ENCODE assay signal across 24 cellular contexts in genomic region chr1:153778051-153778823, GRCh38. TPM values are rescaled to one million over a fixed set of nuclear protein-coding genes. Genes with fewer than 3 reads are reported as not detected.
DNase-seq lines count a peak whose midpoint lies in the region; ATAC-seq and TF ChIP-seq lines count a peak whose summit lies in the region.
"Had no signal": no experiment of that assay in that cellular context is flagged by ENCODE, and none has a peak within 500 bp of the region (broad histone marks: within the 10 kb centered on the region; RNA-seq: fewer than 3 reads in every experiment).

No MANE protein-coding gene starts in this region.

- in situ Hi-C loops in KBM-7 (cut with MboI; ENCODE audit: low pct_unique_long_range_greater_than_20kb, low sequenced_read_pairs): loop anchor here (10.0 kb wide), 1 partner anchor 273 kb away; no protein-coding TSS in a partner anchor

- no peaks in the 10 kb centered on the region for H3K36me3 Mint-ChIP-seq in natural killer cell
- H3K36me3 Mint-ChIP-seq in activated naive CD4-positive, alpha-beta T cell treated with anti-CD3 and anti-CD28 coated beads, Interleukin-2, amount 50 U/mL, for 72 hours: no peaks in the 10 kb centered on the region
- H3K36me3 Mint-ChIP-seq: activated naive CD8-positive, alpha-beta T cell; naive B cell had no signal

- no peaks in the 10 kb centered on the region for H3K9me3 Mint-ChIP-seq in natural killer cell
- H3K9me3 Mint-ChIP-seq in activated naive CD4-positive, alpha-beta T cell treated with anti-CD3 and anti-CD28 coated beads, Interleukin-2, amount 50 U/mL, for 72 hours: no peaks in the 10 kb centered on the region
- H3K9me3 Mint-ChIP-seq: activated T-cell treated with anti-CD3 and anti-CD28 coated beads, Interleukin-2, amount 50 U/mL, for 72 hours; IgD-negative memory B cell; naive B cell had no signal

- DNase-seq in coronary artery (ENCODE audit: low spot score) (no peak), natural killer cell (no peak), KBM-7 (no peak)
- no peak for DNase-seq in activated naive CD4-positive, alpha-beta T cell treated with anti-CD3 and anti-CD28 coated beads, Interleukin-2, amount 50 U/mL, for 72 hours (ENCODE audit: low spot score in 2 of 2)
- DNase-seq: activated CD8-positive, alpha-beta memory T cell treated with anti-CD3 and anti-CD28 coated beads for 24 hours; activated T-cell treated with anti-CD3 and anti-CD28 coated beads, Interleukin-2, amount 50 U/mL, for 72 hours; esophagus squamous epithelium; glutamatergic neuron; naive B cell; NCI-H187 treated with DMSO at 0.1 percent for 48 hours; NCI-H446 treated with DMSO at 0.1 percent for 48 hours; psoas muscle; Right ventricle myocardium superior; stimulated activated naive CD4-positive, alpha-beta T cell; T-helper 17 cell; WERI-Rb-1 had no signal

- peaks cover 41 to 64% of the 10 kb centered on the region in 2 donors for H3K4me1 Mint-ChIP-seq in natural killer cell

- H3K9me3 ChIP-seq in HEK293 (ENCODE audit: control insufficient read depth, insufficient read depth, low read depth, low read length) (no peaks in the 10 kb centered on the region), subcutaneous abdominal adipose tissue (ENCODE audit: control insufficient read depth in 5 of 5, low read length in 5 of 5) (no peaks in the 10 kb centered on the region)
- H3K9me3 ChIP-seq: esophagus squamous epithelium, HAP-1, psoas muscle had no signal

- H3K4me1 ChIP-seq in HEK293 (ENCODE audit: control insufficient read depth, insufficient read depth, low read length) (peaks cover 8% of the 10 kb centered on the region), subcutaneous abdominal adipose tissue (ENCODE audit: control insufficient read depth in 5 of 5, insufficient read depth in 5 of 5, low read length in 5 of 5) (peaks cover 22 to 78% (median 74%) of the 10 kb centered on the region in 5 donors)

- TF ChIP-seq CTCF in HEK293 (tag by site-specific recombination; IDR thresholded peaks at IDR 0.05): no peak
- TF ChIP-seq CTCF in coronary artery (IDR thresholded peaks at IDR 0.05): no peak
- no peak for TF ChIP-seq CTCF in natural killer cell (IDR thresholded peaks at IDR 0.05)

- intact Hi-C loops in natural killer cell (cut with micrococcal nuclease): loop anchor here (5.0 to 10.0 kb wide), 2 partner anchors 51 to 103 kb away; partner anchors contain the start of genes ILF2, INTS3 and NPR1

- H3K4me3 ChIP-seq in HEK293 (ENCODE audit: low read depth, low read length) (no peak overlapping the region), coronary artery (peak overlapping the region; percentile 96), subcutaneous abdominal adipose tissue (ENCODE audit: low read depth in 1 of 5, low read length in 5 of 5) (peak overlapping the region in 3 of 5 donors; percentile 22 to 85 (median 29))
- H3K4me3 ChIP-seq: HAP-1, psoas muscle had no signal

- CTCF ChIA-PET in HEK293 (lab: Yijun Ruan, JAX): no interaction called here

- no peak overlapping the region for H3K27ac ChIP-seq in HEK293 (ENCODE audit: extremely low read depth, low read depth, low read length)
- peak overlapping the region; percentile 50 to 98 for H3K27ac ChIP-seq in coronary artery
- peak overlapping the region; percentile 10 for H3K27ac ChIP-seq in subcutaneous abdominal adipose tissue (ENCODE audit: low read depth, low read length)
- H3K27ac ChIP-seq: esophagus squamous epithelium, HL-60, psoas muscle, WERI-Rb-1 had no signal

- ATAC-seq in natural killer cell (no peak), GM19467 (IDR thresholded peaks at IDR 0.05; ENCODE audit: unreplicated experiment) (no peak), GM18867 (IDR thresholded peaks at IDR 0.05; ENCODE audit: unreplicated experiment) (no peak)
- ATAC-seq in activated naive CD4-positive, alpha-beta T cell treated with anti-CD3 and anti-CD28 coated beads, Interleukin-2, amount 50 U/mL, for 72 hours: no peak
- ATAC-seq: activated T-cell treated with anti-CD3 and anti-CD28 coated beads, Interleukin-2, amount 50 U/mL, for 72 hours; T-helper 17 cell had no signal

- POLR2A ChIA-PET in HEK293 (lab: Yijun Ruan, JAX): no interaction called here

- no peak overlapping the region for H3K4me3 Mint-ChIP-seq in natural killer cell
- H3K4me3 Mint-ChIP-seq: activated naive CD8-positive, alpha-beta T cell; activated T-cell treated with anti-CD3 and anti-CD28 coated beads, Interleukin-2, amount 50 U/mL, for 72 hours had no signal

- peak overlapping the region; percentile 92 for H3K27ac Mint-ChIP-seq in natural killer cell
- H3K27ac Mint-ChIP-seq in activated naive CD4-positive, alpha-beta T cell treated with anti-CD3 and anti-CD28 coated beads, Interleukin-2, amount 50 U/mL, for 72 hours: no peak overlapping the region
- H3K27ac Mint-ChIP-seq: activated naive CD8-positive, alpha-beta T cell; activated T-cell treated with anti-CD3 and anti-CD28 coated beads, Interleukin-2, amount 50 U/mL, for 72 hours had no signal

- H3K27me3 Mint-ChIP-seq in natural killer cell (ENCODE audit: low read depth in 2 of 2): no peaks in the 10 kb centered on the region
- H3K27me3 Mint-ChIP-seq: activated naive CD8-positive, alpha-beta T cell; IgD-negative memory B cell; naive B cell; T-helper 17 cell had no signal

- H3K27me3 ChIP-seq in subcutaneous abdominal adipose tissue (ENCODE audit: control insufficient read depth in 5 of 5, insufficient read depth in 4 of 5, low read length in 5 of 5): no peaks in the 10 kb centered on the region
- H3K27me3 ChIP-seq: esophagus squamous epithelium had no signal

- peaks cover 0 to 19% of the 10 kb centered on the region in 2 experiments; a peak in 1 of 3 replicates for H3K36me3 ChIP-seq in HEK293 (ENCODE audit: control insufficient read depth in 2 of 2, insufficient read depth in 1 of 2, low read length in 2 of 2)
- peaks cover 0 to 29% (median 10%) of the 10 kb centered on the region in 5 donors for H3K36me3 ChIP-seq in subcutaneous abdominal adipose tissue (ENCODE audit: control insufficient read depth in 5 of 5, insufficient read depth in 5 of 5, low read length in 5 of 5)

- peak overlapping the region in 2 of 5 donors; percentile 16 to 53 for H3K9ac ChIP-seq in subcutaneous abdominal adipose tissue (ENCODE audit: low read length in 5 of 5)

TF ChIP-seq in HEK293, 187 proteins besides CTCF, POLR2A, EP300 and RAD21:
- TF ChIP-seq GLIS2 (tag by site-specific recombination; IDR thresholded peaks at IDR 0.05) (peak; percentile 60), ZNF274 (IDR thresholded peaks at IDR 0.05; ENCODE audit: low read length) (no peak), ZNF274 (tag by site-specific recombination; IDR thresholded peaks at IDR 0.05; ENCODE audit: borderline replicate concordance) (no peak)

RNA-seq across cellular contexts. Expression of gene SLC27A3, which starts 3.0 kb away (rescaled TPM):
- 100 to 1,000 TPM in 1 of 3 donors, 10 to 100 TPM in 2; 65.3 to 107 (median 89.8) TPM for total RNA-seq in natural killer cell
- total RNA-seq in activated naive CD4-positive, alpha-beta T cell treated with anti-CD3 and anti-CD28 coated beads, Interleukin-2, amount 50 U/mL, for 72 hours: 1 to 10 TPM; 7.0 to 8.3 TPM

RNA-seq across cellular contexts. Expression of gene INTS3, which starts 50.4 kb away (rescaled TPM):
- 10 to 100 TPM; 44.3 to 55.3 (median 44.5) TPM for total RNA-seq in natural killer cell
- total RNA-seq in activated naive CD4-positive, alpha-beta T cell treated with anti-CD3 and anti-CD28 coated beads, Interleukin-2, amount 50 U/mL, for 72 hours: 10 to 100 TPM; 58.2 to 64.9 TPM

Comparison
In these comparisons a context has a peak if more than half of its experiments do, and no peak if none do; other contexts are left out.
1. H3K27ac Mint-ChIP-seq: peak in natural killer cell (2 of 2); none in activated naive CD4-positive, alpha-beta T cell treated with anti-CD3 and anti-CD28 coated beads, Interleukin-2, amount 50 U/mL, for 72 hours (0 of 2).
2. RNA of gene SLC27A3, which starts 3.0 kb away (total RNA-seq): 65.3 to 107 TPM in natural killer cell; 7.0 to 8.3 TPM in activated naive CD4-positive, alpha-beta T cell treated with anti-CD3 and anti-CD28 coated beads, Interleukin-2, amount 50 U/mL, for 72 hours; every median in the first group is over 4 times any median in the second.